27 cellular contexts compared by ENCODE assay signal in the genomic region with DNA sequence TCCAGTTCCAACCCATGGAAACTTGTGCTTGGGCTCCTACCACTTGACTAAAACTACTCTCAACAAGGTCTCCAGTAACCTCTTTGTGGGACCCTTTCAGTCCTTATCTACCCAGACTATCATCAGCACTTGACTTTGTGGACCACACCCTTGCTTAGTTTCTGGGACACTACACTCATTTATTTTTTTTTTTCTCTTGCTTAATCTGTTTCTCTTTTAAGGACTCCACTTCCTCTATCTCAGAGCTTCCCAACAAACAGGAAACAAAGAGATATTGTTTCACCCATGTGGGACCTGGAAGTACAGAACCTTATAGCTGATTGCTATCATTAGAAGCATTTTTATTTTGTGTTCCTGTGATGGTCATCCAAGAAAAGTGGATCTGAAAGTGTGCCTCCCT. TPM values are rescaled to one million over a fixed set of nuclear protein-coding genes. Genes with fewer than 3 reads are reported as not detected.
DNase-seq lines count a peak whose midpoint lies in the region; ATAC-seq, FAIRE-seq and TF ChIP-seq lines count a peak whose summit lies in the region.
"Had no signal": no experiment of that assay in that cellular context is flagged by ENCODE, and none has a peak within 500 bp of the region (broad histone marks: within the 10 kb centered on the region; RNA-seq: fewer than 3 reads in every experiment).

No MANE protein-coding gene starts in this region.

- no peak for TF ChIP-seq POLR2A in K562 (conservative IDR thresholded peaks at IDR 0.05)

- no TSS peak for BruUV-seq in K562 (replicated peaks; lab: Mats Ljungman, UMichigan)
- BruUV-seq in Caco-2 (replicated peaks; lab: Mats Ljungman, UMichigan) = no TSS peak

- H3K4me1 Mint-ChIP-seq in Caco-2 (ENCODE audit: low read depth, unreplicated experiment) = peaks cover 42% of the 10 kb centered on the region

- peaks cover 13% of the 10 kb centered on the region for H3K36me3 Mint-ChIP-seq in Caco-2 (ENCODE audit: insufficient read depth, unreplicated experiment)
- H3K36me3 Mint-ChIP-seq: neural progenitor cell; stimulated activated effector memory CD8-positive, alpha-beta T cell treated with anti-CD3 and anti-CD28 coated beads, Interleukin-12 subunit alpha, Interleukin-12 subunit beta, amount 100 ng/mL, for 72 hours had no signal

- H3K9me3 ChIP-seq in right atrium auricular region = no peaks in the 10 kb centered on the region
- no peaks in the 10 kb centered on the region for H3K9me3 ChIP-seq in K562 (replicated peaks; ENCODE audit: control insufficient read depth, insufficient read depth, low read depth, low read length)
- no peaks in the 10 kb centered on the region for H3K9me3 ChIP-seq in upper lobe of right lung
- H3K9me3 ChIP-seq in Caco-2 = peaks cover 10% of the 10 kb centered on the region; the same call in 1 of the 2 replicates
- H3K9me3 ChIP-seq: HAP-1, psoas muscle, uterus had no signal

- no peak for TF ChIP-seq RAD21 in K562 (CRISPR knock-in tag; conservative IDR thresholded peaks at IDR 0.05 in 1 of 2, IDR thresholded peaks at IDR 0.05 in 1 of 2)

- FAIRE-seq in K562 (lab: Jason Lieb, UNC) = no peak

- CTCF ChIA-PET in K562 (lab: Yijun Ruan, JAX; ENCODE audit: low intra/inter-chr PET ratio) = no interaction called here
- CTCF ChIA-PET in Caco-2 (lab: Charles Lee) = no interaction called here

- no peak overlapping the region for H2AFZ ChIP-seq in K562 (ENCODE audit: low read depth, low read length)
- H2AFZ ChIP-seq: neural progenitor cell had no signal

- H3K9ac ChIP-seq in K562 (ENCODE audit: insufficient read depth in 1 of 2, low read depth in 2 of 2, low read length in 2 of 2) = no peak overlapping the region
- H3K9ac ChIP-seq: neural progenitor cell had no signal

- H3K4me1 ChIP-seq in right atrium auricular region = no peaks in the 10 kb centered on the region
- no peaks in the 10 kb centered on the region; a peak in 1 of 5 replicates for H3K4me1 ChIP-seq in K562 (replicated peaks in 1 of 2; ENCODE audit: control insufficient read depth in 2 of 2, insufficient read depth in 2 of 2, low read length in 2 of 2)
- H3K4me1 ChIP-seq in upper lobe of right lung = no peaks in the 10 kb centered on the region
- peaks cover 35% of the 10 kb centered on the region for H3K4me1 ChIP-seq in Caco-2
- H3K4me1 ChIP-seq: psoas muscle, uterus had no signal

- H3K36me3 ChIP-seq in right atrium auricular region = no peaks in the 10 kb centered on the region
- no peaks in the 10 kb centered on the region for H3K36me3 ChIP-seq in K562 (ENCODE audit: control insufficient read depth, insufficient read depth, low read length)
- no peaks in the 10 kb centered on the region for H3K36me3 ChIP-seq in upper lobe of right lung
- H3K36me3 ChIP-seq in Caco-2 (ENCODE audit: control insufficient read depth, insufficient read depth, low read length) = 0 out of 2 replicates have a peak, but pooled peaks cover 2% of the 10 kb centered on the region
- H3K36me3 ChIP-seq: HAP-1, neural progenitor cell, uterus had no signal

- no peaks in the 10 kb centered on the region for H3K27me3 ChIP-seq in right atrium auricular region
- no peaks in the 10 kb centered on the region for H3K27me3 ChIP-seq in K562 (ENCODE audit: control insufficient read depth in 2 of 2, insufficient read depth in 2 of 2, low read length in 2 of 2)
- H3K27me3 ChIP-seq in upper lobe of right lung = no peaks in the 10 kb centered on the region
- H3K27me3 ChIP-seq in Caco-2 (replicated peaks; ENCODE audit: control insufficient read depth, insufficient read depth, low read length) = no peaks in the 10 kb centered on the region
- H3K27me3 ChIP-seq: neural progenitor cell, uterus had no signal

- H4K20me1 ChIP-seq in K562 (replicated peaks; ENCODE audit: control insufficient read depth, insufficient read depth, low read length) = no peaks in the 10 kb centered on the region

- in situ Hi-C loops in K562 (cut with MboI) = no loop called here

- intact Hi-C loops in left ventricle myocardium superior (cut with micrococcal nuclease) = no loop called here
- intact Hi-C loops in K562 (cut with micrococcal nuclease) = no loop called here
- intact Hi-C loops in upper lobe of right lung (cut with DNase I) = no loop called here
- intact Hi-C loops in Caco-2 (cut with micrococcal nuclease; ENCODE audit: unreplicated experiment) = no loop called here
- intact Hi-C loops in posterior vena cava (cut with DNase I) = no loop called here

- POLR2A ChIA-PET in K562 (lab: Yijun Ruan, JAX) (interaction anchor here (1.3 kb wide), 1 partner anchor 23 kb away, joined by 3 read pairs; no protein-coding TSS in a partner anchor), Caco-2 (lab: Charles Lee) (no interaction called here)

- H3K4me3 ChIP-seq in right atrium auricular region (no peak overlapping the region), K562 (no peak overlapping the region), upper lobe of right lung (no peak overlapping the region), Caco-2 (ENCODE audit: low read depth, low read length) (no peak overlapping the region)
- H3K4me3 ChIP-seq: HAP-1, neural progenitor cell, psoas muscle, SK-N-MC, uterus had no signal

- no peaks in the 10 kb centered on the region for H3K79me2 ChIP-seq in K562 (ENCODE audit: control insufficient read depth, insufficient read depth, low read length)

- no peaks in the 10 kb centered on the region for H3K9me1 ChIP-seq in K562 (ENCODE audit: control insufficient read depth, insufficient read depth, low read length)

- ATAC-seq in left ventricle myocardium superior (peak; percentile 37), K562 (no peak), upper lobe of right lung (peak; percentile 75), GM19463 (IDR thresholded peaks at IDR 0.05; ENCODE audit: unreplicated experiment) (no peak)
- ATAC-seq: activated CD8-positive, alpha-beta T cell treated with anti-CD3 and anti-CD28 coated beads, Interleukin-2, amount 10 ng/mL, durations not matched to agents 7 days and 5 days; psoas muscle; stimulated activated effector memory CD8-positive, alpha-beta T cell treated with anti-CD3 and anti-CD28 coated beads, Interleukin-12 subunit alpha, Interleukin-12 subunit beta, amount 100 ng/mL, for 72 hours had no signal

- no peak overlapping the region for H3K27ac Mint-ChIP-seq in Caco-2 (ENCODE audit: unreplicated experiment)
- H3K27ac Mint-ChIP-seq: activated CD8-positive, alpha-beta T cell treated with anti-CD3 and anti-CD28 coated beads, Interleukin-2, amount 10 ng/mL, durations not matched to agents 7 days and 5 days; neural progenitor cell; stimulated activated effector memory CD8-positive, alpha-beta T cell treated with anti-CD3 and anti-CD28 coated beads, Interleukin-12 subunit alpha, Interleukin-12 subunit beta, amount 100 ng/mL, for 72 hours had no signal

- no peak overlapping the region for H3K4me2 ChIP-seq in K562 (ENCODE audit: insufficient read depth, low read length)
- H3K4me2 ChIP-seq: neural progenitor cell had no signal

- H3K27ac ChIP-seq in right atrium auricular region (no peak overlapping the region), K562 (ENCODE audit: extremely low read depth, low read depth, low read length) (no peak overlapping the region), upper lobe of right lung (no peak overlapping the region)
- H3K27ac ChIP-seq: neural progenitor cell, psoas muscle, SK-N-MC, uterus had no signal

- no peak overlapping the region for H3K4me3 Mint-ChIP-seq in Caco-2 (ENCODE audit: unreplicated experiment)
- H3K4me3 Mint-ChIP-seq: activated CD8-positive, alpha-beta T cell treated with anti-CD3 and anti-CD28 coated beads, Interleukin-2, amount 10 ng/mL, durations not matched to agents 7 days and 5 days; neural progenitor cell; stimulated activated effector memory CD8-positive, alpha-beta T cell treated with anti-CD3 and anti-CD28 coated beads, Interleukin-12 subunit alpha, Interleukin-12 subunit beta, amount 100 ng/mL, for 72 hours had no signal

- peaks cover 10% of the 10 kb centered on the region for H3K9me3 Mint-ChIP-seq in Caco-2 (ENCODE audit: unreplicated experiment)
- H3K9me3 Mint-ChIP-seq: neural progenitor cell; stimulated activated effector memory CD8-positive, alpha-beta T cell treated with anti-CD3 and anti-CD28 coated beads, Interleukin-12 subunit alpha, Interleukin-12 subunit beta, amount 100 ng/mL, for 72 hours had no signal

- DNase-seq in left ventricle myocardium superior (no peak), right atrium auricular region (ENCODE audit: low spot score) (no peak), NOMO-1 treated with DMSO at 0.1 percent for 48 hours (lab: John Stamatoyannopoulos, UW; ENCODE audit: unreplicated experiment) (peak; percentile 68), K562 (ENCODE audit: extremely low read depth in 1 of 4, low spot score in 3 of 4) (no peak), upper lobe of right lung (no peak), Caco-2 (no peak), posterior vena cava (ENCODE audit: low spot score) (no peak)
- DNase-seq: ACHN; activated CD8-positive, alpha-beta T cell treated with anti-CD3 and anti-CD28 coated beads, Interleukin-2, amount 10 ng/mL, durations not matched to agents 7 days and 5 days; activated gamma-delta T cell treated with Interleukin-2 at 50 U/mL for 16 hours; C1 segment of cervical spinal cord; caudate nucleus; DMS 273 treated with DMSO at 0.1 percent for 48 hours; GDM1; NCI-H1105 treated with DMSO at 0.1 percent for 48 hours; NCI-H2029 treated with DMSO at 0.1 percent for 48 hours; NCI-H345; NCI-H82; psoas muscle; stimulated activated CD4-positive, alpha-beta T cell treated with anti-CD3 and anti-CD28 coated beads, Interleukin-2, amount 100 ng/mL, for 24 hours; uterus had no signal

- H3K27me3 Mint-ChIP-seq in Caco-2 (ENCODE audit: insufficient read depth, unreplicated experiment) = no peaks in the 10 kb centered on the region

- TF ChIP-seq EP300 in K562 (IDR thresholded peaks at IDR 0.05; ENCODE audit: low read length) = no peak

- TF ChIP-seq CTCF in right atrium auricular region (IDR thresholded peaks at IDR 0.05) = no peak
- TF ChIP-seq CTCF in K562 (IDR thresholded peaks at IDR 0.05 in 2 of 3, conservative IDR thresholded peaks at IDR 0.05 in 1 of 3; ENCODE audit: insufficient read depth in 2 of 3, low read depth in 1 of 3, low read length in 3 of 3) = no peak
- no peak for TF ChIP-seq CTCF in upper lobe of right lung (IDR thresholded peaks at IDR 0.05)
- no peak for TF ChIP-seq CTCF in Caco-2 (IDR thresholded peaks at IDR 0.05; ENCODE audit: insufficient read depth in 1 of 2, low read depth in 1 of 2, low read length in 1 of 2, severe bottlenecking in 1 of 2, unreplicated experiment in 1 of 2)

RNA-seq across cellular contexts. Expression of gene ME1, which starts 28.8 kb away (rescaled TPM):
- total RNA-seq in left ventricle myocardium superior = 24.9 TPM
- total RNA-seq in right atrium auricular region = 10 to 100 TPM; 25.6 to 26.5 TPM
- 5.8 and 16.1 TPM in 2 replicates for total RNA-seq in K562 (2011; cell fraction: chromatin; rRNA removed; ENCODE audit: low replicate concordance)
- total RNA-seq in K562 (2011; cell fraction: nucleolus; rRNA removed) = 2.7 and 3.7 TPM in 2 replicates
- 5.9 and 8.2 TPM in 2 replicates for total RNA-seq in K562 (2011; cell fraction: nucleoplasm; rRNA removed)
- 4.0 and 4.8 TPM in 2 replicates for total RNA-seq in K562 (2014; rRNA removed)
- 9.5 and 11.7 TPM in 2 replicates for total RNA-seq in K562 (2014; rRNA removed; fragmentation: Illumina TruSeq; extraction: Trizol)
- 5.4 and 5.5 TPM in 2 replicates for total RNA-seq in K562 (2015; rRNA removed; fragmentation: Illumina TruSeq; extraction: Trizol)
- 10.0 and 10.4 TPM in 2 replicates for total RNA-seq in K562 (2021)
- 5.1 and 6.9 TPM in 2 replicates for polyA plus RNA-seq in K562 (2011; rRNA removed)
- polyA plus RNA-seq in K562 (2011; cell fraction: cytosol; rRNA removed) = 1.6 and 3.2 TPM in 2 replicates
- 5.1 and 6.5 TPM in 2 replicates for polyA plus RNA-seq in K562 (2011; cell fraction: nucleus; rRNA removed)
- polyA plus RNA-seq in K562 (2012) = 7.7 and 7.8 TPM in 2 replicates
- polyA plus RNA-seq in K562 (2014; fragmentation: Illumina TruSeq; extraction: Trizol) = 9.6 and 10.3 TPM in 2 replicates
- 1 to 10 TPM; 3.2 to 3.7 TPM for polyA plus RNA-seq in K562 (2014; fragmentation: Nextera tagmentation; extraction: Ambion mirVana)
- 3.1 and 4.2 TPM in 2 replicates for polyA plus RNA-seq in K562 (2014; rRNA removed)
- polyA minus RNA-seq in K562 (2011; rRNA and poly(A)+ RNA removed) = 7.1 and 8.7 TPM in 2 replicates
- polyA minus RNA-seq in K562 (2011; cell fraction: cytosol; rRNA and poly(A)+ RNA removed) = 5.3 and 7.0 TPM in 2 replicates
- 3.6 and 5.0 TPM in 2 replicates for polyA minus RNA-seq in K562 (2011; cell fraction: nucleus; rRNA and poly(A)+ RNA removed)
- 14.7 TPM for total RNA-seq in upper lobe of right lung
- total RNA-seq in Caco-2 (2022) = 121 and 131 TPM in 2 replicates
- total RNA-seq in posterior vena cava = 10 to 100 TPM; 12.8 to 14.5 TPM

RNA-seq across cellular contexts. Expression of gene PRSS35, which starts 52.7 kb away (rescaled TPM):
- total RNA-seq in left ventricle myocardium superior = 0.12 TPM
- 1 to 10 TPM in 1 of 2 donors, under 1 TPM in 1; 0.85 to 10.0 TPM for total RNA-seq in right atrium auricular region
- not detected in 2 replicates for total RNA-seq in K562 (2011; cell fraction: chromatin; rRNA removed; ENCODE audit: low replicate concordance)
- not detected in 2 replicates for total RNA-seq in K562 (2011; cell fraction: nucleolus; rRNA removed)
- not detected in 2 replicates for total RNA-seq in K562 (2011; cell fraction: nucleoplasm; rRNA removed)
- not detected in 2 replicates for total RNA-seq in K562 (2014; rRNA removed)
- total RNA-seq in K562 (2014; rRNA removed; fragmentation: Illumina TruSeq; extraction: Trizol) = not detected in 2 replicates
- total RNA-seq in K562 (2015; rRNA removed; fragmentation: Illumina TruSeq; extraction: Trizol) = not detected in 2 replicates
- total RNA-seq in K562 (2021) = not detected in 2 replicates
- polyA plus RNA-seq in K562 (2011; rRNA removed) = not detected in 2 replicates
- polyA plus RNA-seq in K562 (2011; cell fraction: cytosol; rRNA removed) = not detected in 2 replicates
- polyA plus RNA-seq in K562 (2011; cell fraction: nucleus; rRNA removed) = not detected in 2 replicates
- polyA plus RNA-seq in K562 (2012) = not detected in 2 replicates
- polyA plus RNA-seq in K562 (2014; fragmentation: Illumina TruSeq; extraction: Trizol) = not detected in 2 replicates
- polyA plus RNA-seq in K562 (2014; fragmentation: Nextera tagmentation; extraction: Ambion mirVana) = not detected
- not detected in 2 replicates for polyA plus RNA-seq in K562 (2014; rRNA removed)
- polyA minus RNA-seq in K562 (2011; rRNA and poly(A)+ RNA removed) = not detected in 2 replicates
- not detected in 2 replicates for polyA minus RNA-seq in K562 (2011; cell fraction: cytosol; rRNA and poly(A)+ RNA removed)
- polyA minus RNA-seq in K562 (2011; cell fraction: nucleus; rRNA and poly(A)+ RNA removed) = not detected in 2 replicates
- 1.3 TPM for total RNA-seq in upper lobe of right lung
- total RNA-seq in Caco-2 (2022) = 72.0 and 85.0 TPM in 2 replicates
- total RNA-seq in posterior vena cava = 1 to 10 TPM; 1.8 to 2.8 TPM
- total RNA-seq: activated CD8-positive, alpha-beta T cell treated with anti-CD3 and anti-CD28 coated beads, Interleukin-2, amount 10 ng/mL, durations not matched to agents 7 days and 5 days; dermis microvascular lymphatic vessel endothelial cell had no signal

Comparison
In these comparisons a context has a peak if more than half of its experiments do, and no peak if none do; other contexts are left out.
1. ATAC-seq: peak in left ventricle myocardium superior (single experiment) and upper lobe of right lung (single experiment); none in K562 (single experiment) and GM19463 (single experiment).